Comparison of ENCODE assay signal across 9 cellular contexts in genomic region chr10:71608863-71609768, GRCh38.
DNase-seq lines count a peak whose midpoint lies in the region; ATAC-seq, FAIRE-seq and TF ChIP-seq lines count a peak whose summit lies in the region.
"Had no signal": no experiment of that assay in that cellular context is flagged by ENCODE, and none has a peak within 500 bp of the region (broad histone marks: within the 10 kb centered on the region; RNA-seq: fewer than 3 reads in every experiment).

No MANE protein-coding gene starts in this region.

- H3K4me3 ChIP-seq in bronchial epithelial cell (ENCODE audit: low read depth, low read length) (no peak overlapping the region), keratinocyte (ENCODE audit: control insufficient read depth in 2 of 3, extremely low read depth in 1 of 3, insufficient read depth in 2 of 3, low read depth in 1 of 3, low read length in 3 of 3) (no peak overlapping the region)
- H3K4me3 ChIP-seq: BLaER1 treated with 17β-estradiol and CSF1 and Interleukin-3, amounts not matched to agents 10 nM and 100 nM had no signal

- no peak for FAIRE-seq in bronchial epithelial cell (lab: Jason Lieb, UNC)
- FAIRE-seq in keratinocyte (lab: Jason Lieb, UNC), result no peak

- H3K9me1 ChIP-seq in keratinocyte (ENCODE audit: control insufficient read depth, extremely low read depth, insufficient read depth, low read length), result no peaks in the 10 kb centered on the region

- H3K27me3 ChIP-seq in bronchial epithelial cell (ENCODE audit: control insufficient read depth, insufficient read depth, low read length) (peaks cover 2% of the 10 kb centered on the region), keratinocyte (ENCODE audit: control insufficient read depth, extremely low read depth, insufficient read depth, low read length) (peaks cover 3% of the 10 kb centered on the region)
- H3K27me3 ChIP-seq: BLaER1 treated with 17β-estradiol and CSF1 and Interleukin-3, amounts not matched to agents 10 nM and 100 nM had no signal

- no peaks in the 10 kb centered on the region for H3K9me3 Mint-ChIP-seq in activated B cell treated with CpG ODN at 0.5 μM for 24 hours

- H4K20me1 ChIP-seq in keratinocyte (ENCODE audit: control insufficient read depth, extremely low read depth, insufficient read depth, low read length), result no peaks in the 10 kb centered on the region
- H4K20me1 ChIP-seq: BLaER1 treated with 17β-estradiol and CSF1 and Interleukin-3, amounts not matched to agents 10 nM and 100 nM had no signal

- no peak for ATAC-seq in activated B cell treated with CpG ODN at 0.5 μM for 24 hours (ENCODE audit: low read depth)

- H3K27me3 Mint-ChIP-seq in activated B cell treated with CpG ODN at 0.5 μM for 24 hours, result peaks cover 3% of the 10 kb centered on the region

- CTCF ChIA-PET in activated B cell treated with CpG ODN at 0.5 μM for 24 hours (lab: Charles Lee), result interaction anchor here (0.7 to 3.5 kb wide), 12 partner anchors 9 to 295 kb away, joined by 3 to 26 read pairs (median 4); partner anchors contain the start of gene SLC29A3

- H3K36me3 ChIP-seq in bronchial epithelial cell (ENCODE audit: control insufficient read depth, insufficient read depth, low read length), result no peaks in the 10 kb centered on the region
- no peaks in the 10 kb centered on the region for H3K36me3 ChIP-seq in keratinocyte (ENCODE audit: control insufficient read depth in 2 of 2, extremely low read depth in 1 of 2, insufficient read depth in 2 of 2, low read length in 2 of 2)
- H3K36me3 ChIP-seq: BLaER1 treated with 17β-estradiol and CSF1 and Interleukin-3, amounts not matched to agents 10 nM and 100 nM had no signal

- no peak overlapping the region for H3K4me2 ChIP-seq in keratinocyte (ENCODE audit: control insufficient read depth, extremely low read depth, insufficient read depth, low read depth, low read length)

- DNase-seq in NCI-H1436 (lab: John Stamatoyannopoulos, UW) (peak; percentile 77), NCI-H1436 treated with DMSO at 0.1 percent for 48 hours (lab: John Stamatoyannopoulos, UW) (no peak), NCI-H2081 (lab: John Stamatoyannopoulos, UW) (peak; percentile 32 to 33), activated B cell treated with CpG ODN at 0.5 μM for 24 hours (peak; percentile 48), bronchial epithelial cell (ENCODE audit: low read depth) (peak; percentile 29), keratinocyte (ENCODE audit: low read depth, low spot score) (no peak), NCI-H524 treated with DMSO at 0.1 percent for 48 hours (lab: John Stamatoyannopoulos, UW) (no peak)
- peak; percentile 77 to 83 for DNase-seq in stimulated activated CD4-positive, alpha-beta T cell treated with anti-CD3 and anti-CD28 coated beads, Interleukin-2, amount 100 ng/mL, for 24 hours

- no peaks in the 10 kb centered on the region for H3K36me3 Mint-ChIP-seq in activated B cell treated with CpG ODN at 0.5 μM for 24 hours (ENCODE audit: low read depth)

- TF ChIP-seq CTCF in activated B cell treated with CpG ODN at 0.5 μM for 24 hours (IDR thresholded peaks at IDR 0.05) (no peak), bronchial epithelial cell (IDR thresholded peaks at IDR 0.05; ENCODE audit: insufficient read depth, low read length, severe bottlenecking) (peak; percentile 88), keratinocyte (optimal IDR thresholded peaks at IDR 0.05 in 1 of 3, IDR thresholded peaks at IDR 0.05 in 1 of 3, conservative IDR thresholded peaks at IDR 0.05 in 1 of 3; ENCODE audit: extremely low read depth in 1 of 3, insufficient read depth in 2 of 3, low read length in 3 of 3) (peak; percentile 80 to 92 (median 84))

- H3K9me3 ChIP-seq in keratinocyte (ENCODE audit: control insufficient read depth, low read depth, low read length), result no peaks in the 10 kb centered on the region
- H3K9me3 ChIP-seq: BLaER1 treated with 17β-estradiol and CSF1 and Interleukin-3, amounts not matched to agents 10 nM and 100 nM had no signal

- dilution Hi-C loops in keratinocyte (cut with MboI; ENCODE audit: extremely low pct_ligation_motif_present, low sequenced_read_pairs), result no loop called here

- no peak overlapping the region for H3K27ac ChIP-seq in keratinocyte (ENCODE audit: control insufficient read depth, insufficient read depth, low read length)
- H3K27ac ChIP-seq: BLaER1 treated with 17β-estradiol and CSF1 and Interleukin-3, amounts not matched to agents 10 nM and 100 nM had no signal

- H3K79me2 ChIP-seq in keratinocyte (ENCODE audit: control insufficient read depth, insufficient read depth, low read length), result no peaks in the 10 kb centered on the region

- no peaks in the 10 kb centered on the region for H3K4me1 Mint-ChIP-seq in activated B cell treated with CpG ODN at 0.5 μM for 24 hours

- H3K4me3 Mint-ChIP-seq in activated B cell treated with CpG ODN at 0.5 μM for 24 hours, result no peak overlapping the region

- POLR2A ChIA-PET in activated B cell treated with CpG ODN at 0.5 μM for 24 hours (lab: Charles Lee), result interaction anchor here (0.7 kb wide), 1 partner anchor 292 kb away, joined by 3 read pairs; no protein-coding TSS in a partner anchor

- intact Hi-C loops in activated B cell treated with CpG ODN at 0.5 μM for 24 hours (cut with micrococcal nuclease), result loop anchor here (1.0 kb wide), 3 partner anchors 202 to 295 kb away; no protein-coding TSS in a partner anchor

- no peaks in the 10 kb centered on the region for H3K4me1 ChIP-seq in keratinocyte (ENCODE audit: control insufficient read depth, extremely low read depth, insufficient read depth, low read length)

- no peak overlapping the region for H3K9ac ChIP-seq in keratinocyte (ENCODE audit: control insufficient read depth, extremely low read depth, insufficient read depth, low read length)
- H3K9ac ChIP-seq: BLaER1 treated with 17β-estradiol and CSF1 and Interleukin-3, amounts not matched to agents 10 nM and 100 nM had no signal

- no peak overlapping the region for H3K27ac Mint-ChIP-seq in activated B cell treated with CpG ODN at 0.5 μM for 24 hours

- no peak overlapping the region for H2AFZ ChIP-seq in keratinocyte (ENCODE audit: control insufficient read depth, low read length)

Comparison
In these comparisons a context has a peak if more than half of its experiments do, and no peak if none do; other contexts are left out.
1. DNase-seq: peak in NCI-H1436 (single experiment), NCI-H2081 (2 of 2), activated B cell treated with CpG ODN at 0.5 μM for 24 hours (single experiment), bronchial epithelial cell (single experiment) and stimulated activated CD4-positive, alpha-beta T cell treated with anti-CD3 and anti-CD28 coated beads, Interleukin-2, amount 100 ng/mL, for 24 hours (2 of 2); none in NCI-H1436 treated with DMSO at 0.1 percent for 48 hours (single experiment), keratinocyte (single experiment) and NCI-H524 treated with DMSO at 0.1 percent for 48 hours (single experiment).